In genomic region chr11:506950-507726, GRCh38 we compare ENCODE assay signal across 9 cellular contexts. TPM values are rescaled to one million over a fixed set of nuclear protein-coding genes. Genes with fewer than 3 reads are reported as not detected.
A peak's percentile ranks its signal among the peaks of the same experiment; 100 is the strongest.
DNase-seq lines count a peak whose midpoint lies in the region; ATAC-seq, FAIRE-seq and TF ChIP-seq lines count a peak whose summit lies in the region.
"Had no signal": no experiment of that assay in that cellular context is flagged by ENCODE, and none has a peak within 500 bp of the region (broad histone marks: within the 10 kb centered on the region; RNA-seq: fewer than 3 reads in every experiment).

TSS of gene RNH1 (minus strand) at chr11:507242. CDS start at chr11:502162, 5,080 bp downstream.

- H3K4me2 ChIP-seq in HepG2 (ENCODE audit: low read depth, low read length): peak within 1 kb of the TSS; percentile 96

- no peak within 1 kb of the TSS for H2AFZ ChIP-seq in HepG2 (ENCODE audit: low read length)

- CTCF ChIA-PET in BJ (lab: Yijun Ruan, JAX) (interaction anchor here (0.8 to 3.8 kb wide), 3 partner anchors 12 to 111 kb away, joined by 5 to 12 read pairs (median 11); no protein-coding TSS in a partner anchor), HepG2 (lab: Yijun Ruan, JAX; ENCODE audit: low intra/inter-chr PET ratio, low total read pairs) (interaction anchor here (2.9 kb wide), 1 partner anchor 11 kb away, joined by 11 read pairs; no protein-coding TSS in a partner anchor)

- H3K9me3 ChIP-seq in HepG2 (ENCODE audit: low read length): no peaks in the 10 kb centered on the region

- TF ChIP-seq CTCF in BJ (IDR thresholded peaks at IDR 0.05; ENCODE audit: insufficient read depth, low read depth, low read length) (no peak), HepG2 (CRISPR knock-in tag; IDR thresholded peaks at IDR 0.05) (peak; percentile 28; the same call in 1 of the 2 replicates)

- in situ Hi-C loops in HepG2 (cut with HindIII; ENCODE audit: extremely low pct_ligation_motif_present, low pct_unique_long_range_greater_than_20kb): no loop called here

- TSS peak; percentile 42 for BruUV-seq in HepG2 (replicated peaks; lab: Mats Ljungman, UMichigan)

- peak; percentile 40 for ATAC-seq in GM19328 (IDR thresholded peaks at IDR 0.05; ENCODE audit: unreplicated experiment)
- ATAC-seq in HG03520 (IDR thresholded peaks at IDR 0.05; ENCODE audit: unreplicated experiment): peak; percentile 37
- ATAC-seq in HepG2: peak; percentile 69

- peaks cover 21% of the 10 kb centered on the region for H3K4me1 ChIP-seq in HepG2 (ENCODE audit: insufficient read depth, low read length)

- peak within 1 kb of the TSS; percentile 97 for H3K9ac ChIP-seq in HepG2 (ENCODE audit: insufficient read depth, low read depth, low read length)

- H3K4me3 ChIP-seq in BJ (ENCODE audit: low read depth, low read length) (peak within 1 kb of the TSS; percentile 96), HepG2 (replicated peaks in 1 of 3; ENCODE audit: insufficient read depth in 1 of 3, low read depth in 2 of 3, low read length in 3 of 3) (peak within 1 kb of the TSS; percentile 70 to 99 (median 96))

- TF ChIP-seq EP300 in HepG2 (IDR thresholded peaks at IDR 0.05; ENCODE audit: low read depth in 2 of 2, low read length in 2 of 2) (no peak), HepG2 (CRISPR knock-in tag; IDR thresholded peaks at IDR 0.05; ENCODE audit: borderline replicate concordance) (no peak)

- TF ChIP-seq POLR2A in HepG2 (IDR thresholded peaks at IDR 0.05; ENCODE audit: insufficient read depth in 1 of 2, low read depth in 2 of 2, low read length in 2 of 2): peak; percentile 72 to 80

- TF ChIP-seq RAD21 in HepG2 (CRISPR knock-in tag; IDR thresholded peaks at IDR 0.05): no peak; the same call in 1 of the 2 replicates

- DNase-seq in BJ (ENCODE audit: low read depth): peak; percentile 67
- DNase-seq in NCI-H69 (lab: John Stamatoyannopoulos, UW): peak; percentile 97
- peak; percentile 99 to 100 for DNase-seq in activated CD4-positive, alpha-beta T cell treated with anti-CD3 and anti-CD28 coated beads, Interleukin-2, amount 50 U/mL, for 24 hours (ENCODE audit: low read depth in 1 of 2, low spot score in 1 of 2)
- peak; percentile 96 for DNase-seq in dedifferentiated amniotic fluid mesenchymal stem cell (ENCODE audit: extremely low spot score)
- DNase-seq in HepG2 (ENCODE audit: low spot score): peak; percentile 70
- peak; percentile 100 for DNase-seq in stimulated activated CD4-positive, alpha-beta T cell treated with anti-CD3 and anti-CD28 coated beads, Interleukin-2, amount 100 ng/mL, for 48 hours

- FAIRE-seq in HepG2 (lab: Jason Lieb, UNC): no peak
- FAIRE-seq: endometrium had no signal

- POLR2A ChIA-PET in BJ (lab: Charles Lee): interaction anchor here (0.7 kb wide), 1 partner anchor 69 kb away, joined by 3 read pairs; the partner anchor contains the start of gene PHRF1
- POLR2A ChIA-PET in HepG2 (lab: Yijun Ruan, JAX): interaction anchor here (0.6 to 2.1 kb wide), 22 partner anchors 9 to 302 kb away, joined by 3 to 13 read pairs (median 4); partner anchors contain the start of genes BET1L, HRAS, PTDSS2 and RIC8A

- WGBS in HepG2 (ENCODE audit: low lambda C conversion rate): 68% methylated on average over 27 of the region's 101 CpGs

- H4K20me1 ChIP-seq in HepG2 (ENCODE audit: insufficient read depth, low read length): no peaks in the 10 kb centered on the region

- H3K36me3 ChIP-seq in BJ (ENCODE audit: control insufficient read depth, insufficient read depth, low read length) (peaks cover 4% of the 10 kb centered on the region), HepG2 (replicated peaks in 1 of 2; ENCODE audit: control insufficient read depth in 1 of 2, insufficient read depth in 2 of 2, low read length in 2 of 2) (peaks cover 4 to 16% of the 10 kb centered on the region in 2 experiments; a peak in 4 of 5 replicates)

- peak within 1 kb of the TSS; percentile 98 for H3K27ac ChIP-seq in HepG2 (ENCODE audit: extremely low read length, insufficient read depth, low read length)

- no peaks in the 10 kb centered on the region for H3K27me3 ChIP-seq in BJ (ENCODE audit: control insufficient read depth, insufficient read depth, low read length)
- H3K27me3 ChIP-seq in HepG2 (ENCODE audit: control insufficient read depth in 1 of 2, insufficient read depth in 2 of 2, low read length in 2 of 2): no peaks in the 10 kb centered on the region

- intact Hi-C loops in HepG2 (cut with micrococcal nuclease; ENCODE audit: unreplicated experiment): loop anchor here (1.0 kb wide), 1 partner anchor 8 kb away; no protein-coding TSS in a partner anchor

- H3K79me2 ChIP-seq in HepG2 (ENCODE audit: insufficient read depth, low read length): peaks cover 28% of the 10 kb centered on the region

TF ChIP-seq in HepG2, 621 proteins besides CTCF, POLR2A, EP300 and RAD21 (continues in another document):
- no peak for TF ChIP-seq ZNF138 (CRISPR knock-in tag; IDR thresholded peaks at IDR 0.05; ENCODE audit: low read depth)
- TF ChIP-seq ZSCAN31 (CRISPR knock-in tag; IDR thresholded peaks at IDR 0.05; ENCODE audit: low read depth): 0 out of 2 replicates have a peak, but pooled peaks have one; percentile 27
- no peak for TF ChIP-seq ZNF441 (CRISPR knock-in tag; IDR thresholded peaks at IDR 0.05; ENCODE audit: borderline replicate concordance)
- no peak for TF ChIP-seq XBP1 (CRISPR knock-in tag; IDR thresholded peaks at IDR 0.05)
- no peak for TF ChIP-seq GATA4 (IDR thresholded peaks at IDR 0.05; ENCODE audit: borderline replicate concordance, low read depth)
- TF ChIP-seq REPIN1 (CRISPR knock-in tag; IDR thresholded peaks at IDR 0.05; ENCODE audit: borderline replicate concordance, low read depth): 0 out of 2 replicates have a peak, but pooled peaks have one; percentile 14
- peak; percentile 96; the same call in 1 of the 2 replicates for TF ChIP-seq ZNF816 (CRISPR knock-in tag; IDR thresholded peaks at IDR 0.05; ENCODE audit: borderline replicate concordance)
- TF ChIP-seq XRCC5 (optimal IDR thresholded peaks at IDR 0.05; ENCODE audit: low read length): peak; percentile 5
- peak; percentile 48 for TF ChIP-seq ARID4A (CRISPR knock-in tag; IDR thresholded peaks at IDR 0.05; ENCODE audit: borderline replicate concordance)
- no peak for TF ChIP-seq SP1 (IDR thresholded peaks at IDR 0.05)
- peak; percentile 57 for TF ChIP-seq SP1 (CRISPR knock-in tag; IDR thresholded peaks at IDR 0.05)

RNA-seq across cellular contexts. Expression of gene RNH1, which starts in this region (rescaled TPM):
- 139 and 260 TPM in 2 replicates for polyA plus RNA-seq in BJ (2011; rRNA removed)
- 91.7 and 117 TPM in 2 replicates for polyA minus RNA-seq in BJ (2011; rRNA and poly(A)+ RNA removed)
- total RNA-seq in HepG2 (2016; rRNA removed; fragmentation: Illumina TruSeq; extraction: Trizol): 74.1 and 81.3 TPM in 2 replicates
- 28.3 and 31.4 TPM in 2 replicates for total RNA-seq in HepG2 (2016; cell fraction: cytosol; rRNA removed; fragmentation: Illumina TruSeq; extraction: Trizol; ENCODE audit: low read depth)
- total RNA-seq in HepG2 (2016; cell fraction: insoluble cytoplasmic fraction; rRNA removed; fragmentation: Illumina TruSeq; extraction: Trizol): 73.0 and 77.2 TPM in 2 replicates
- total RNA-seq in HepG2 (2016; cell fraction: membrane; rRNA removed; fragmentation: Illumina TruSeq; extraction: Trizol): 30.6 and 37.6 TPM in 2 replicates
- total RNA-seq in HepG2 (2016; cell fraction: nucleus; rRNA removed; fragmentation: Illumina TruSeq; extraction: Trizol): 39.1 and 43.2 TPM in 2 replicates
- 36.0 and 51.4 TPM in 2 replicates for polyA plus RNA-seq in HepG2 (2011; rRNA removed)
- polyA plus RNA-seq in HepG2 (2011; cell fraction: cytosol; rRNA removed): 30.1 and 56.0 TPM in 2 replicates
- 135 and 166 TPM in 2 replicates for polyA plus RNA-seq in HepG2 (2011; cell fraction: nucleus; rRNA removed)
- 42.4 and 61.5 TPM in 2 replicates for polyA plus RNA-seq in HepG2 (2012)
- 14.2 and 15.8 TPM in 2 replicates for polyA plus RNA-seq in HepG2 (2016; cell fraction: cytosol; fragmentation: Illumina TruSeq; extraction: Trizol; ENCODE audit: low read depth)
- 62.8 and 84.3 TPM in 2 replicates for polyA plus RNA-seq in HepG2 (2016; cell fraction: insoluble cytoplasmic fraction; fragmentation: Illumina TruSeq; extraction: Trizol; ENCODE audit: low read depth)
- polyA plus RNA-seq in HepG2 (2016; cell fraction: membrane; fragmentation: Illumina TruSeq; extraction: Trizol; ENCODE audit: low read depth): 21.1 and 22.9 TPM in 2 replicates
- 61.8 and 67.0 TPM in 2 replicates for polyA plus RNA-seq in HepG2 (2016; cell fraction: nucleus; fragmentation: Illumina TruSeq; extraction: Trizol; ENCODE audit: insufficient read depth, low read depth)
- 72.2 and 124 TPM in 2 replicates for polyA minus RNA-seq in HepG2 (2011; rRNA and poly(A)+ RNA removed; ENCODE audit: low replicate concordance)
- polyA minus RNA-seq in HepG2 (2011; cell fraction: cytosol; rRNA and poly(A)+ RNA removed): 42.7 and 46.3 TPM in 2 replicates
- 49.1 and 49.3 TPM in 2 replicates for polyA minus RNA-seq in HepG2 (2011; cell fraction: nucleus; rRNA and poly(A)+ RNA removed)

Comparison
In these comparisons a context has a peak if more than half of its experiments do, and no peak if none do; other contexts are left out.
1. Peak in every context shown above with its lines: DNase-seq, ATAC-seq, H3K4me3 ChIP-seq and H3K27ac ChIP-seq.